Comparison of ENCODE assay signal across 1 cellular context in genomic region chr6:15152720-15153119, GRCh38.
TF ChIP-seq lines count a peak whose summit lies in the region.

No MANE protein-coding gene starts in this region.

TF ChIP-seq in K562, 482 proteins besides CTCF, POLR2A, EP300 and RAD21 (continued from another document):
- TF ChIP-seq TEAD4 (IDR thresholded peaks at IDR 0.05; ENCODE audit: low read length) (peak; percentile 65; the same call in 1 of the 2 replicates), TEAD4 (CRISPR knock-in tag; IDR thresholded peaks at IDR 0.05; ENCODE audit: borderline replicate concordance) (no peak), BRD9 (IDR thresholded peaks at IDR 0.05; ENCODE audit: low read depth, partially characterized antibody) (no peak), SMARCA4 (IDR thresholded peaks at IDR 0.05) (peak; percentile 36; the same call in 1 of the 2 replicates), TRIM24 (IDR thresholded peaks at IDR 0.05) (no peak), HIVEP1 (CRISPR knock-in tag; IDR thresholded peaks at IDR 0.05) (no peak), ZNF778 (CRISPR knock-in tag; IDR thresholded peaks at IDR 0.05) (no peak), ZNF23 (CRISPR knock-in tag; IDR thresholded peaks at IDR 0.05) (no peak), CBFA2T3 (IDR thresholded peaks at IDR 0.05) (peak; percentile 65), ARID1B (IDR thresholded peaks at IDR 0.05) (peak; percentile 67), MTA2 (IDR thresholded peaks at IDR 0.05; ENCODE audit: low read depth) (peak; percentile 30; the same call in 1 of the 2 replicates)
- TF ChIP-seq, protein P1, sequence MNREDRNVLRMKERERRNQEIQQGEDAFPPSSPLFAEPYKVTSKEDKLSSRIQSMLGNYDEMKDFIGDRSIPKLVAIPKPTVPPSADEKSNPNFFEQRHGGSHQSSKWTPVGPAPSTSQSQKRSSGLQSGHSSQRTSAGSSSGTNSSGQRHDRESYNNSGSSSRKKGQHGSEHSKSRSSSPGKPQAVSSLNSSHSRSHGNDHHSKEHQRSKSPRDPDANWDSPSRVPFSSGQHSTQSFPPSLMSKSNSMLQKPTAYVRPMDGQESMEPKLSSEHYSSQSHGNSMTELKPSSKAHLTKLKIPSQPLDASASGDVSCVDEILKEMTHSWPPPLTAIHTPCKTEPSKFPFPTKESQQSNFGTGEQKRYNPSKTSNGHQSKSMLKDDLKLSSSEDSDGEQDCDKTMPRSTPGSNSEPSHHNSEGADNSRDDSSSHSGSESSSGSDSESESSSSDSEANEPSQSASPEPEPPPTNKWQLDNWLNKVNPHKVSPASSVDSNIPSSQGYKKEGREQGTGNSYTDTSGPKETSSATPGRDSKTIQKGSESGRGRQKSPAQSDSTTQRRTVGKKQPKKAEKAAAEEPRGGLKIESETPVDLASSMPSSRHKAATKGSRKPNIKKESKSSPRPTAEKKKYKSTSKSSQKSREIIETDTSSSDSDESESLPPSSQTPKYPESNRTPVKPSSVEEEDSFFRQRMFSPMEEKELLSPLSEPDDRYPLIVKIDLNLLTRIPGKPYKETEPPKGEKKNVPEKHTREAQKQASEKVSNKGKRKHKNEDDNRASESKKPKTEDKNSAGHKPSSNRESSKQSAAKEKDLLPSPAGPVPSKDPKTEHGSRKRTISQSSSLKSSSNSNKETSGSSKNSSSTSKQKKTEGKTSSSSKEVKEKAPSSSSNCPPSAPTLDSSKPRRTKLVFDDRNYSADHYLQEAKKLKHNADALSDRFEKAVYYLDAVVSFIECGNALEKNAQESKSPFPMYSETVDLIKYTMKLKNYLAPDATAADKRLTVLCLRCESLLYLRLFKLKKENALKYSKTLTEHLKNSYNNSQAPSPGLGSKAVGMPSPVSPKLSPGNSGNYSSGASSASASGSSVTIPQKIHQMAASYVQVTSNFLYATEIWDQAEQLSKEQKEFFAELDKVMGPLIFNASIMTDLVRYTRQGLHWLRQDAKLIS (CRISPR knock-in tag; IDR thresholded peaks at IDR 0.05), result no peak
